Comparison of ENCODE assay signal across 13 cellular contexts in the genomic region with DNA sequence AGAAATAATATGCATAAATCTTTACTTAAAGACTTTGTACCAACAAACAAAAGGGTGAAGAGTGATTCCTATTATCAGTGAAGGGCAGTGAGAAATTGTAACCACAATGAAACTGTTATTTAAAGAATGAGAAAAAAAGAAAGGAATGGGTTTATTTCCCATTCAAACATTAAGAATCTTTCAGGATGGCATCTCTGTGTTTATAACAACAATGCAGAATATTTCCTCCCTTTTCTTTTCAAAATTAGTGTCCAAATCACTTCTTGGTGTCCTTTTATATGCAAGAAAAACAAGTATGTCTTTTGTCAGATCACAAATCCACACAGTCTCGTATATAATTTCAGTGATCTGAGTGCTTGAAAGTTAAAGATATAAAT.
DNase-seq lines count a peak whose midpoint lies in the region; ATAC-seq and TF ChIP-seq lines count a peak whose summit lies in the region.
"Had no signal": no experiment of that assay in that cellular context is flagged by ENCODE, and none has a peak within 500 bp of the region (broad histone marks: within the 10 kb centered on the region; RNA-seq: fewer than 3 reads in every experiment).

No MANE protein-coding gene starts in this region.

- H3K4me3 ChIP-seq in left ventricle myocardium inferior, result peak overlapping the region; percentile 6
- peak overlapping the region; percentile 36 for H3K4me3 ChIP-seq in iPS-20b (ENCODE audit: low read length)
- H3K4me3 ChIP-seq: adrenal gland, GM12878 had no signal

- CTCF ChIA-PET in T-cell (lab: Charles Lee), result interaction anchor here in 1 of 2 donors (0.7 to 1.1 kb wide), 2 partner anchors 8 to 79 kb away, joined by 3 to 5 read pairs; no protein-coding TSS in a partner anchor

- H3K4me3 Mint-ChIP-seq in T-cell (peak overlapping the region in 1 of 3 donors; percentile 54), CD14-positive monocyte (no peak overlapping the region)

- TF ChIP-seq CTCF in left ventricle myocardium inferior (IDR thresholded peaks at IDR 0.05; ENCODE audit: borderline replicate concordance) (no peak), CD14-positive monocyte (IDR thresholded peaks at IDR 0.05) (no peak)

- H3K27me3 ChIP-seq in left ventricle myocardium inferior (ENCODE audit: low read depth) (peaks cover 53% of the 10 kb centered on the region), iPS-20b (ENCODE audit: insufficient read depth, low read length) (no peaks in the 10 kb centered on the region)
- H3K27me3 ChIP-seq: adrenal gland had no signal

- no peak for ATAC-seq in Right ventricle myocardium inferior
- ATAC-seq in T-cell (replicated peaks in 1 of 4), result no peak

- peak overlapping the region; percentile 43; the same call in 1 of the 2 replicates for H3K9ac ChIP-seq in iPS-20b (ENCODE audit: low read depth, low read length)

- H3K4me1 Mint-ChIP-seq in T-cell (peaks cover 81 to 91% (median 83%) of the 10 kb centered on the region in 3 donors), CD14-positive monocyte (peaks cover 24% of the 10 kb centered on the region)

- H3K4me1 ChIP-seq in left ventricle myocardium inferior, result no peaks in the 10 kb centered on the region
- peaks cover 37% of the 10 kb centered on the region for H3K4me1 ChIP-seq in iPS-20b (ENCODE audit: insufficient read depth, low read length)
- H3K4me1 ChIP-seq: adrenal gland had no signal

- H3K27me3 Mint-ChIP-seq in T-cell (no peaks in the 10 kb centered on the region), CD14-positive monocyte (ENCODE audit: low read depth in 3 of 3) (peaks cover 0 to 3% (median 0%) of the 10 kb centered on the region in 3 donors)

- H3K9me3 ChIP-seq in left ventricle myocardium inferior (replicated peaks), result no peaks in the 10 kb centered on the region
- no peaks in the 10 kb centered on the region for H3K9me3 ChIP-seq in iPS-20b (ENCODE audit: insufficient read depth, low read depth, low read length)
- H3K9me3 ChIP-seq: adrenal gland had no signal

- H3K9me3 Mint-ChIP-seq in T-cell (no peaks in the 10 kb centered on the region), CD14-positive monocyte (no peaks in the 10 kb centered on the region)

- peak overlapping the region; percentile 90 to 93 for H3K27ac Mint-ChIP-seq in T-cell
- no peak overlapping the region for H3K27ac Mint-ChIP-seq in CD14-positive monocyte

- H3K27ac ChIP-seq in left ventricle myocardium inferior (replicated peaks) (no peak overlapping the region), iPS-20b (ENCODE audit: low read length) (no peak overlapping the region)
- H3K27ac ChIP-seq: adrenal gland, WERI-Rb-1 had no signal

- H3K36me3 ChIP-seq in left ventricle myocardium inferior (no peaks in the 10 kb centered on the region), iPS-20b (ENCODE audit: insufficient read depth, low read depth, low read length) (no peaks in the 10 kb centered on the region)
- H3K36me3 ChIP-seq: adrenal gland, WERI-Rb-1 had no signal

- DNase-seq in left ventricle myocardium inferior, result no peak
- no peak for DNase-seq in Right ventricle myocardium inferior (ENCODE audit: missing footprints)
- DNase-seq in T-cell, result no peak
- no peak for DNase-seq in NCI-H1105 treated with DMSO at 0.1 percent for 48 hours (lab: John Stamatoyannopoulos, UW)
- no peak for DNase-seq in amniotic stem cell (lab: John Stamatoyannopoulos, UW)
- DNase-seq in CD14-positive monocyte (ENCODE audit: low spot score), result no peak
- DNase-seq: GDM1, NCI-H1930, NCI-H446 treated with DMSO at 0.1 percent for 48 hours had no signal

- peaks cover 75% of the 10 kb centered on the region for H3K36me3 Mint-ChIP-seq in T-cell
- H3K36me3 Mint-ChIP-seq in CD14-positive monocyte, result peaks cover 79 to 85% of the 10 kb centered on the region in 2 donors

- POLR2A ChIA-PET in T-cell (lab: Charles Lee), result no interaction called here

- intact Hi-C loops in left ventricle myocardium inferior (cut with micrococcal nuclease) (no loop called here), Right ventricle myocardium inferior (cut with DNase I) (no loop called here), CD14-positive monocyte (cut with micrococcal nuclease) (loop anchor here in 1 of 2 donors (10.0 kb wide), 1 partner anchor 55 kb away; no protein-coding TSS in a partner anchor)

Comparison
In these comparisons a context has a peak if more than half of its experiments do, and no peak if none do; other contexts are left out.
1. H3K27ac Mint-ChIP-seq: peak in T-cell (2 of 2); none in CD14-positive monocyte (0 of 7).